In genomic region chr15:57217716-57218598, GRCh38 we compare ENCODE assay signal across 10 cellular contexts.
DNase-seq lines count a peak whose midpoint lies in the region; ATAC-seq and TF ChIP-seq lines count a peak whose summit lies in the region.
"Had no signal": no experiment of that assay in that cellular context is flagged by ENCODE, and none has a peak within 500 bp of the region (broad histone marks: within the 10 kb centered on the region; RNA-seq: fewer than 3 reads in every experiment).

No MANE protein-coding gene starts in this region.

- H3K4me3 Mint-ChIP-seq in brain (peak overlapping the region; percentile 47 to 93 (median 76)), nephron (peak overlapping the region; percentile 40 to 94 (median 70))
- no peak overlapping the region for H3K4me3 Mint-ChIP-seq in activated T-cell treated with anti-CD3 and anti-CD28 coated beads, Interleukin-2, amount 50 U/mL, for 24 hours

- no peaks in the 10 kb centered on the region for H3F3A ChIP-seq in Loucy (ENCODE audit: low read depth)

- H3K9me3 Mint-ChIP-seq in brain (no peaks in the 10 kb centered on the region), nephron (no peaks in the 10 kb centered on the region)
- H3K9me3 Mint-ChIP-seq in activated T-cell treated with anti-CD3 and anti-CD28 coated beads, Interleukin-2, amount 50 U/mL, for 24 hours: no peaks in the 10 kb centered on the region

- H3K27me3 Mint-ChIP-seq in brain: no peaks in the 10 kb centered on the region
- no peaks in the 10 kb centered on the region for H3K27me3 Mint-ChIP-seq in nephron (ENCODE audit: low read depth)
- no peaks in the 10 kb centered on the region for H3K27me3 Mint-ChIP-seq in activated T-cell treated with anti-CD3 and anti-CD28 coated beads, Interleukin-2, amount 50 U/mL, for 24 hours

- H3K4me2 ChIP-seq in BLaER1 treated with 17β-estradiol and CSF1 and Interleukin-3, amounts not matched to agents 10 nM and 100 nM: peak overlapping the region; percentile 44 to 73 (median 56)
- peak overlapping the region; percentile 9 for H3K4me2 ChIP-seq in Loucy (ENCODE audit: low read depth, low read length, poor library complexity, severe bottlenecking)

- no peak for DNase-seq in posterior cingulate gyrus
- no peak for DNase-seq in activated T-cell treated with anti-CD3 and anti-CD28 coated beads, Interleukin-2, amount 50 U/mL, for 24 hours
- DNase-seq: psoas muscle had no signal

- peak overlapping the region in 1 of 11 experiments; percentile 8; a peak in 2 of 22 replicates for H3K9ac ChIP-seq in BLaER1 treated with 17β-estradiol and CSF1 and Interleukin-3, amounts not matched to agents 10 nM and 100 nM
- no peak overlapping the region for H3K9ac ChIP-seq in Loucy (ENCODE audit: low read depth, low read length, poor library complexity, severe bottlenecking)

- H2AFZ ChIP-seq in Loucy (ENCODE audit: low read length): no peak overlapping the region

- no peaks in the 10 kb centered on the region for H3K9me2 ChIP-seq in Loucy (replicated peaks; ENCODE audit: low read depth, low read length)

- no peak overlapping the region for H3K27ac ChIP-seq in BLaER1 treated with 17β-estradiol and CSF1 and Interleukin-3, amounts not matched to agents 10 nM and 100 nM
- H3K27ac ChIP-seq: psoas muscle had no signal

- intact Hi-C loops in posterior cingulate gyrus (cut with DNase I): loop anchor here (10.0 kb wide), 2 partner anchors 203 to 303 kb away; partner anchors contain the start of gene TCF12

- no peaks in the 10 kb centered on the region for H3K79me2 ChIP-seq in Loucy (ENCODE audit: insufficient read depth, low read length)

- H3K27ac Mint-ChIP-seq in brain: peak overlapping the region in 4 of 5 experiments; percentile 73 to 97 (median 90)
- H3K27ac Mint-ChIP-seq in nephron: peak overlapping the region; percentile 91 to 95 (median 94)
- H3K27ac Mint-ChIP-seq in activated T-cell treated with anti-CD3 and anti-CD28 coated beads, Interleukin-2, amount 50 U/mL, for 24 hours: no peak overlapping the region

- H3K9me3 ChIP-seq in BLaER1 treated with 17β-estradiol and CSF1 and Interleukin-3, amounts not matched to agents 10 nM and 100 nM (replicated peaks in 1 of 11): no peaks in the 10 kb centered on the region
- H3K9me3 ChIP-seq in Loucy (ENCODE audit: insufficient read depth, low read depth, low read length): no peaks in the 10 kb centered on the region
- H3K9me3 ChIP-seq: psoas muscle had no signal

- H3K36me3 Mint-ChIP-seq in brain (no peaks in the 10 kb centered on the region), nephron (ENCODE audit: low read depth) (no peaks in the 10 kb centered on the region)
- H3K36me3 Mint-ChIP-seq in activated T-cell treated with anti-CD3 and anti-CD28 coated beads, Interleukin-2, amount 50 U/mL, for 24 hours (ENCODE audit: low read depth): no peaks in the 10 kb centered on the region

- H3K27me3 ChIP-seq in BLaER1 treated with 17β-estradiol and CSF1 and Interleukin-3, amounts not matched to agents 10 nM and 100 nM: no peaks in the 10 kb centered on the region
- no peaks in the 10 kb centered on the region for H3K27me3 ChIP-seq in Loucy (ENCODE audit: insufficient read depth, low read length, poor library complexity, severe bottlenecking)

- H3K4me1 ChIP-seq in BLaER1 treated with 17β-estradiol and CSF1 and Interleukin-3, amounts not matched to agents 10 nM and 100 nM: peaks cover 16 to 44% (median 25%) of the 10 kb centered on the region in 10 experiments
- peaks cover 14% of the 10 kb centered on the region for H3K4me1 ChIP-seq in Loucy (ENCODE audit: insufficient read depth, low read length, poor library complexity, severe bottlenecking)

- H3K4me3 ChIP-seq in BLaER1 treated with 17β-estradiol and CSF1 and Interleukin-3, amounts not matched to agents 10 nM and 100 nM: no peak overlapping the region
- H3K4me3 ChIP-seq in Loucy (ENCODE audit: low read length, poor library complexity, severe bottlenecking): no peak overlapping the region
- H3K4me3 ChIP-seq: psoas muscle had no signal

- TF ChIP-seq CTCF in Loucy (conservative IDR thresholded peaks at IDR 0.05; ENCODE audit: low read length): no peak
- no peak for TF ChIP-seq CTCF in brain (conservative IDR thresholded peaks at IDR 0.05)
- no peak for TF ChIP-seq CTCF in nephron (IDR thresholded peaks at IDR 0.05; ENCODE audit: unreplicated experiment in 3 of 3)

- peaks cover 21 to 100% (median 65%) of the 10 kb centered on the region in 11 experiments for H4K20me1 ChIP-seq in BLaER1 treated with 17β-estradiol and CSF1 and Interleukin-3, amounts not matched to agents 10 nM and 100 nM
- peaks cover 66% of the 10 kb centered on the region for H4K20me1 ChIP-seq in Loucy (ENCODE audit: insufficient read depth, low read length, poor library complexity, severe bottlenecking)

- ATAC-seq in GM18505 (IDR thresholded peaks at IDR 0.05; ENCODE audit: unreplicated experiment) (no peak), GM21576 (IDR thresholded peaks at IDR 0.05; ENCODE audit: unreplicated experiment) (no peak)
- ATAC-seq: Right ventricle myocardium inferior had no signal

- H3K4me1 Mint-ChIP-seq in brain (peaks cover 96% of the 10 kb centered on the region), nephron (peaks cover 71% of the 10 kb centered on the region)
- peaks cover 29% of the 10 kb centered on the region for H3K4me1 Mint-ChIP-seq in activated T-cell treated with anti-CD3 and anti-CD28 coated beads, Interleukin-2, amount 50 U/mL, for 24 hours (ENCODE audit: low read depth)

- TF ChIP-seq POLR2A in GM18505 (IDR thresholded peaks at IDR 0.05; ENCODE audit: borderline replicate concordance, extremely low read depth, insufficient read depth, insufficient read length): no peak

- H3K36me3 ChIP-seq in BLaER1 treated with 17β-estradiol and CSF1 and Interleukin-3, amounts not matched to agents 10 nM and 100 nM: 0 out of 22 replicates have a peak, but pooled peaks cover 0 to 3% (median 0%) of the 10 kb centered on the region in 11 experiments
- H3K36me3 ChIP-seq in Loucy (ENCODE audit: insufficient read depth, low read length): no peaks in the 10 kb centered on the region
